In the genomic region with DNA sequence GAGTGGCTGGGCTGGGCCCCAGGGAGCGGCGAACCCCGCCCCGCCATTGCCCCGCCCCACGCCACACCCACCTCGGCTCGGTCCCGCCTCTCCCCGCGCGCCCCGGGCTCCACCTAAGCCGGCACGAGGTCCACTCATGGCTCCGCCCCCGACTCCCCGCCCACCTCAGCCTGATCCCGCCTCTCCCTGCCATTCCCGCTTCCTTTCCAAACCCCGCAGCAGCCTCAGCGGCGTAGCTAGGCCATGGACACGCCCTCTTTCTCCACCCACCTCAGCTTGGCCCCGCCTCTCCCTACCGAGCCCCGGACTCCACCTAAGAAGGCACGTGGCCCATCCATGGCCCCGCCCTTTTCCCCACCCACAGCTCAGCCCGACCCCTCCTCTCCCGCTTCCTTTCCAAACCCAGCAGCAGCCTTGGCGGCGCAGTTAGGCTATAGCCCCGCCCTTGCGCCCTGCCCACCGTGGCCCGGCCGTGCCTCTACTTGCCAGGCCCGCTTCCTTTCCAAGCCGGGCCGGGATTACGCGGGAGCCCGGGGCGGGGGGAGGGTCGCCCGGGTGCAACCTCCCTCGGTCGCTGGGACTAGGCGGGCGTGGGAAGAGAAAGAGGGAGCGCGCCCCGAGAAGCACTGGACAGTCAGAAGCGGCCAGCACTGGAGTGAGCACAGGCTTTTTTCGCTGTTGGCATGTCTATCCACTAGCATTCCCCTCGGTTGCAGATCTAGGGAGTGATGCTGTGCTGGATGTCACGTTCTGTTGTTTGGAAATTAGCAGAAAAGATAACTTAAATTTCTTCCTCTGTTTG, we compare ENCODE assay signal across 1 cellular context.
TF ChIP-seq lines count a peak whose summit lies in the region.

A gene with protein sequence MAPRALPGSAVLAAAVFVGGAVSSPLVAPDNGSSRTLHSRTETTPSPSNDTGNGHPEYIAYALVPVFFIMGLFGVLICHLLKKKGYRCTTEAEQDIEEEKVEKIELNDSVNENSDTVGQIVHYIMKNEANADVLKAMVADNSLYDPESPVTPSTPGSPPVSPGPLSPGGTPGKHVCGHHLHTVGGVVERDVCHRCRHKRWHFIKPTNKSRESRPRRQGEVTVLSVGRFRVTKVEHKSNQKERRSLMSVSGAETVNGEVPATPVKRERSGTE (minus strand): TSS at position 4 of the 802 bp plus-strand sequence. CDS start 89 bp downstream, outside the sequence.

TF ChIP-seq in HepG2, 621 proteins besides CTCF, POLR2A, EP300 and RAD21 (continued from another document and continues in another):
- TF ChIP-seq ZNF816 (CRISPR knock-in tag; IDR thresholded peaks at IDR 0.05; ENCODE audit: borderline replicate concordance) = 0 out of 2 replicates have a peak, but pooled peaks have one; percentile 23
- no peak for TF ChIP-seq ZNF143 (CRISPR knock-in tag; IDR thresholded peaks at IDR 0.05)
- TF ChIP-seq TAF1 (CRISPR knock-in tag; IDR thresholded peaks at IDR 0.05) = no peak
- 0 out of 2 replicates have a peak, but pooled peaks have one; percentile 2 for TF ChIP-seq ZNF331 (CRISPR knock-in tag; IDR thresholded peaks at IDR 0.05)
- peak; percentile 80 for TF ChIP-seq RBM39 (IDR thresholded peaks at IDR 0.05; ENCODE audit: low read depth, low read length, poor library complexity, severe bottlenecking)
- TF ChIP-seq, protein P1, sequence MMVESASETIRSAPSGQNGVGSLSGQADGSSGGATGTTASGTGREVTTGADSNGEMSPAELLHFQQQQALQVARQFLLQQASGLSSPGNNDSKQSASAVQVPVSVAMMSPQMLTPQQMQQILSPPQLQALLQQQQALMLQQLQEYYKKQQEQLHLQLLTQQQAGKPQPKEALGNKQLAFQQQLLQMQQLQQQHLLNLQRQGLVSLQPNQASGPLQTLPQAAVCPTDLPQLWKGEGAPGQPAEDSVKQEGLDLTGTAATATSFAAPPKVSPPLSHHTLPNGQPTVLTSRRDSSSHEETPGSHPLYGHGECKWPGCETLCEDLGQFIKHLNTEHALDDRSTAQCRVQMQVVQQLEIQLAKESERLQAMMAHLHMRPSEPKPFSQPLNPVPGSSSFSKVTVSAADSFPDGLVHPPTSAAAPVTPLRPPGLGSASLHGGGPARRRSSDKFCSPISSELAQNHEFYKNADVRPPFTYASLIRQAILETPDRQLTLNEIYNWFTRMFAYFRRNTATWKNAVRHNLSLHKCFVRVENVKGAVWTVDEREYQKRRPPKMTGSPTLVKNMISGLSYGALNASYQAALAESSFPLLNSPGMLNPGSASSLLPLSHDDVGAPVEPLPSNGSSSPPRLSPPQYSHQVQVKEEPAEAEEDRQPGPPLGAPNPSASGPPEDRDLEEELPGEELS (CRISPR knock-in tag; IDR thresholded peaks at IDR 0.05) = peak; percentile 13; the same call in 1 of the 2 replicates
- TF ChIP-seq BRCA1 (CRISPR knock-in tag; IDR thresholded peaks at IDR 0.05) = no peak
- no peak for TF ChIP-seq NR3C1 (CRISPR knock-in tag; IDR thresholded peaks at IDR 0.05)
- 0 out of 2 replicates have a peak, but pooled peaks have one; percentile 2 for TF ChIP-seq FLYWCH1 (CRISPR knock-in tag; IDR thresholded peaks at IDR 0.05)
- TF ChIP-seq CEBPB (IDR thresholded peaks at IDR 0.05; ENCODE audit: borderline replicate concordance, low read depth, low read length) = no peak
- no peak for TF ChIP-seq SOX6 (IDR thresholded peaks at IDR 0.05)
- TF ChIP-seq SOX6 (CRISPR knock-in tag; IDR thresholded peaks at IDR 0.05) = peak; percentile 61
- TF ChIP-seq FOSL2 (CRISPR knock-in tag; IDR thresholded peaks at IDR 0.05) = peak; percentile 2; the same call in 1 of the 2 replicates
- TF ChIP-seq MEIS1 (CRISPR knock-in tag; IDR thresholded peaks at IDR 0.05; ENCODE audit: borderline replicate concordance) = no peak
- no peak for TF ChIP-seq NR2F6 (IDR thresholded peaks at IDR 0.05)
- TF ChIP-seq NR2F6 (CRISPR knock-in tag; IDR thresholded peaks at IDR 0.05) = no peak
- TF ChIP-seq, protein P2, sequence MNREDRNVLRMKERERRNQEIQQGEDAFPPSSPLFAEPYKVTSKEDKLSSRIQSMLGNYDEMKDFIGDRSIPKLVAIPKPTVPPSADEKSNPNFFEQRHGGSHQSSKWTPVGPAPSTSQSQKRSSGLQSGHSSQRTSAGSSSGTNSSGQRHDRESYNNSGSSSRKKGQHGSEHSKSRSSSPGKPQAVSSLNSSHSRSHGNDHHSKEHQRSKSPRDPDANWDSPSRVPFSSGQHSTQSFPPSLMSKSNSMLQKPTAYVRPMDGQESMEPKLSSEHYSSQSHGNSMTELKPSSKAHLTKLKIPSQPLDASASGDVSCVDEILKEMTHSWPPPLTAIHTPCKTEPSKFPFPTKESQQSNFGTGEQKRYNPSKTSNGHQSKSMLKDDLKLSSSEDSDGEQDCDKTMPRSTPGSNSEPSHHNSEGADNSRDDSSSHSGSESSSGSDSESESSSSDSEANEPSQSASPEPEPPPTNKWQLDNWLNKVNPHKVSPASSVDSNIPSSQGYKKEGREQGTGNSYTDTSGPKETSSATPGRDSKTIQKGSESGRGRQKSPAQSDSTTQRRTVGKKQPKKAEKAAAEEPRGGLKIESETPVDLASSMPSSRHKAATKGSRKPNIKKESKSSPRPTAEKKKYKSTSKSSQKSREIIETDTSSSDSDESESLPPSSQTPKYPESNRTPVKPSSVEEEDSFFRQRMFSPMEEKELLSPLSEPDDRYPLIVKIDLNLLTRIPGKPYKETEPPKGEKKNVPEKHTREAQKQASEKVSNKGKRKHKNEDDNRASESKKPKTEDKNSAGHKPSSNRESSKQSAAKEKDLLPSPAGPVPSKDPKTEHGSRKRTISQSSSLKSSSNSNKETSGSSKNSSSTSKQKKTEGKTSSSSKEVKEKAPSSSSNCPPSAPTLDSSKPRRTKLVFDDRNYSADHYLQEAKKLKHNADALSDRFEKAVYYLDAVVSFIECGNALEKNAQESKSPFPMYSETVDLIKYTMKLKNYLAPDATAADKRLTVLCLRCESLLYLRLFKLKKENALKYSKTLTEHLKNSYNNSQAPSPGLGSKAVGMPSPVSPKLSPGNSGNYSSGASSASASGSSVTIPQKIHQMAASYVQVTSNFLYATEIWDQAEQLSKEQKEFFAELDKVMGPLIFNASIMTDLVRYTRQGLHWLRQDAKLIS (CRISPR knock-in tag; IDR thresholded peaks at IDR 0.05) = no peak
- TF ChIP-seq XRCC5 (optimal IDR thresholded peaks at IDR 0.05; ENCODE audit: low read length) = peak; percentile 43
- no peak; the same call in 1 of the 2 replicates for TF ChIP-seq ZFP82 (CRISPR knock-in tag; IDR thresholded peaks at IDR 0.05; ENCODE audit: borderline replicate concordance)
- TF ChIP-seq ZSCAN12 (CRISPR knock-in tag; IDR thresholded peaks at IDR 0.05) = 0 out of 2 replicates have a peak, but pooled peaks have one; percentile 38
- TF ChIP-seq, protein P3, sequence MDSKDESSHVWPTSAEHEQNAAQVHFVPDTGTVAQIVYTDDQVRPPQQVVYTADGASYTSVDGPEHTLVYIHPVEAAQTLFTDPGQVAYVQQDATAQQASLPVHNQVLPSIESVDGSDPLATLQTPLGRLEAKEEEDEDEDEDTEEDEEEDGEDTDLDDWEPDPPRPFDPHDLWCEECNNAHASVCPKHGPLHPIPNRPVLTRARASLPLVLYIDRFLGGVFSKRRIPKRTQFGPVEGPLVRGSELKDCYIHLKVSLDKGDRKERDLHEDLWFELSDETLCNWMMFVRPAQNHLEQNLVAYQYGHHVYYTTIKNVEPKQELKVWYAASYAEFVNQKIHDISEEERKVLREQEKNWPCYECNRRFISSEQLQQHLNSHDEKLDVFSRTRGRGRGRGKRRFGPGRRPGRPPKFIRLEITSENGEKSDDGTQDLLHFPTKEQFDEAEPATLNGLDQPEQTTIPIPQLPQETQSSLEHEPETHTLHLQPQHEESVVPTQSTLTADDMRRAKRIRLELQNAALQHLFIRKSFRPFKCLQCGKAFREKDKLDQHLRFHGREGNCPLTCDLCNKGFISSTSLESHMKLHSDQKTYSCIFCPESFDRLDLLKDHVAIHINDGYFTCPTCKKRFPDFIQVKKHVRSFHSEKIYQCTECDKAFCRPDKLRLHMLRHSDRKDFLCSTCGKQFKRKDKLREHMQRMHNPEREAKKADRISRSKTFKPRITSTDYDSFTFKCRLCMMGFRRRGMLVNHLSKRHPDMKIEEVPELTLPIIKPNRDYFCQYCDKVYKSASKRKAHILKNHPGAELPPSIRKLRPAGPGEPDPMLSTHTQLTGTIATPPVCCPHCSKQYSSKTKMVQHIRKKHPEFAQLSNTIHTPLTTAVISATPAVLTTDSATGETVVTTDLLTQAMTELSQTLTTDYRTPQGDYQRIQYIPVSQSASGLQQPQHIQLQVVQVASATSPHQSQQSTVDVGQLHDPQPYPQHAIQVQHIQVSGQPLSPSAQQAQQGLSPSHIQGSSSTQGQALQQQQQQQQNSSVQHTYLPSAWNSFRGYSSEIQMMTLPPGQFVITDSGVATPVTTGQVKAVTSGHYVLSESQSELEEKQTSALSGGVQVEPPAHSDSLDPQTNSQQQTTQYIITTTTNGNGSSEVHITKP (CRISPR knock-in tag; IDR thresholded peaks at IDR 0.05; ENCODE audit: low read depth) = 0 out of 2 replicates have a peak, but pooled peaks have one; percentile 20
- no peak for TF ChIP-seq ZNF451 (CRISPR knock-in tag; IDR thresholded peaks at IDR 0.05)
- TF ChIP-seq ZNF33A (CRISPR knock-in tag; IDR thresholded peaks at IDR 0.05; ENCODE audit: borderline replicate concordance) = no peak
- TF ChIP-seq, protein P4, sequence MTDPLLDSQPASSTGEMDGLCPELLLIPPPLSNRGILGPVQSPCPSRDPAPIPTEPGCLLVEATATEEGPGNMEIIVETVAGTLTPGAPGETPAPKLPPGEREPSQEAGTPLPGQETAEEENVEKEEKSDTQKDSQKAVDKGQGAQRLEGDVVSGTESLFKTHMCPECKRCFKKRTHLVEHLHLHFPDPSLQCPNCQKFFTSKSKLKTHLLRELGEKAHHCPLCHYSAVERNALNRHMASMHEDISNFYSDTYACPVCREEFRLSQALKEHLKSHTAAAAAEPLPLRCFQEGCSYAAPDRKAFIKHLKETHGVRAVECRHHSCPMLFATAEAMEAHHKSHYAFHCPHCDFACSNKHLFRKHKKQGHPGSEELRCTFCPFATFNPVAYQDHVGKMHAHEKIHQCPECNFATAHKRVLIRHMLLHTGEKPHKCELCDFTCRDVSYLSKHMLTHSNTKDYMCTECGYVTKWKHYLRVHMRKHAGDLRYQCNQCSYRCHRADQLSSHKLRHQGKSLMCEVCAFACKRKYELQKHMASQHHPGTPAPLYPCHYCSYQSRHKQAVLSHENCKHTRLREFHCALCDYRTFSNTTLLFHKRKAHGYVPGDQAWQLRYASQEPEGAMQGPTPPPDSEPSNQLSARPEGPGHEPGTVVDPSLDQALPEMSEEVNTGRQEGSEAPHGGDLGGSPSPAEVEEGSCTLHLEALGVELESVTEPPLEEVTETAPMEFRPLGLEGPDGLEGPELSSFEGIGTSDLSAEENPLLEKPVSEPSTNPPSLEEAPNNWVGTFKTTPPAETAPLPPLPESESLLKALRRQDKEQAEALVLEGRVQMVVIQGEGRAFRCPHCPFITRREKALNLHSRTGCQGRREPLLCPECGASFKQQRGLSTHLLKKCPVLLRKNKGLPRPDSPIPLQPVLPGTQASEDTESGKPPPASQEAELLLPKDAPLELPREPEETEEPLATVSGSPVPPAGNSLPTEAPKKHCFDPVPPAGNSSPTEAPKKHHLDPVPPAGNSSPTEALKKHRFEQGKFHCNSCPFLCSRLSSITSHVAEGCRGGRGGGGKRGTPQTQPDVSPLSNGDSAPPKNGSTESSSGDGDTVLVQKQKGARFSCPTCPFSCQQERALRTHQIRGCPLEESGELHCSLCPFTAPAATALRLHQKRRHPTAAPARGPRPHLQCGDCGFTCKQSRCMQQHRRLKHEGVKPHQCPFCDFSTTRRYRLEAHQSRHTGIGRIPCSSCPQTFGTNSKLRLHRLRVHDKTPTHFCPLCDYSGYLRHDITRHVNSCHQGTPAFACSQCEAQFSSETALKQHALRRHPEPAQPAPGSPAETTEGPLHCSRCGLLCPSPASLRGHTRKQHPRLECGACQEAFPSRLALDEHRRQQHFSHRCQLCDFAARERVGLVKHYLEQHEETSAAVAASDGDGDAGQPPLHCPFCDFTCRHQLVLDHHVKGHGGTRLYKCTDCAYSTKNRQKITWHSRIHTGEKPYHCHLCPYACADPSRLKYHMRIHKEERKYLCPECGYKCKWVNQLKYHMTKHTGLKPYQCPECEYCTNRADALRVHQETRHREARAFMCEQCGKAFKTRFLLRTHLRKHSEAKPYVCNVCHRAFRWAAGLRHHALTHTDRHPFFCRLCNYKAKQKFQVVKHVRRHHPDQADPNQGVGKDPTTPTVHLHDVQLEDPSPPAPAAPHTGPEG (CRISPR knock-in tag; IDR thresholded peaks at IDR 0.05) = 0 out of 2 replicates have a peak, but pooled peaks have one; percentile 19
- TF ChIP-seq RFXANK (CRISPR knock-in tag; IDR thresholded peaks at IDR 0.05) = no peak
- TF ChIP-seq, protein P5, sequence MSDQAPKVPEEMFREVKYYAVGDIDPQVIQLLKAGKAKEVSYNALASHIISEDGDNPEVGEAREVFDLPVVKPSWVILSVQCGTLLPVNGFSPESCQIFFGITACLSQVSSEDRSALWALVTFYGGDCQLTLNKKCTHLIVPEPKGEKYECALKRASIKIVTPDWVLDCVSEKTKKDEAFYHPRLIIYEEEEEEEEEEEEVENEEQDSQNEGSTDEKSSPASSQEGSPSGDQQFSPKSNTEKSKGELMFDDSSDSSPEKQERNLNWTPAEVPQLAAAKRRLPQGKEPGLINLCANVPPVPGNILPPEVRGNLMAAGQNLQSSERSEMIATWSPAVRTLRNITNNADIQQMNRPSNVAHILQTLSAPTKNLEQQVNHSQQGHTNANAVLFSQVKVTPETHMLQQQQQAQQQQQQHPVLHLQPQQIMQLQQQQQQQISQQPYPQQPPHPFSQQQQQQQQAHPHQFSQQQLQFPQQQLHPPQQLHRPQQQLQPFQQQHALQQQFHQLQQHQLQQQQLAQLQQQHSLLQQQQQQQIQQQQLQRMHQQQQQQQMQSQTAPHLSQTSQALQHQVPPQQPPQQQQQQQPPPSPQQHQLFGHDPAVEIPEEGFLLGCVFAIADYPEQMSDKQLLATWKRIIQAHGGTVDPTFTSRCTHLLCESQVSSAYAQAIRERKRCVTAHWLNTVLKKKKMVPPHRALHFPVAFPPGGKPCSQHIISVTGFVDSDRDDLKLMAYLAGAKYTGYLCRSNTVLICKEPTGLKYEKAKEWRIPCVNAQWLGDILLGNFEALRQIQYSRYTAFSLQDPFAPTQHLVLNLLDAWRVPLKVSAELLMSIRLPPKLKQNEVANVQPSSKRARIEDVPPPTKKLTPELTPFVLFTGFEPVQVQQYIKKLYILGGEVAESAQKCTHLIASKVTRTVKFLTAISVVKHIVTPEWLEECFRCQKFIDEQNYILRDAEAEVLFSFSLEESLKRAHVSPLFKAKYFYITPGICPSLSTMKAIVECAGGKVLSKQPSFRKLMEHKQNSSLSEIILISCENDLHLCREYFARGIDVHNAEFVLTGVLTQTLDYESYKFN (CRISPR knock-in tag; conservative IDR thresholded peaks at IDR 0.05) = peak; percentile 52; the same call in 1 of the 2 replicates
- 0 out of 2 replicates have a peak, but pooled peaks have one; percentile 16 for TF ChIP-seq ZNF619 (CRISPR knock-in tag; IDR thresholded peaks at IDR 0.05)
- TF ChIP-seq, protein P6, sequence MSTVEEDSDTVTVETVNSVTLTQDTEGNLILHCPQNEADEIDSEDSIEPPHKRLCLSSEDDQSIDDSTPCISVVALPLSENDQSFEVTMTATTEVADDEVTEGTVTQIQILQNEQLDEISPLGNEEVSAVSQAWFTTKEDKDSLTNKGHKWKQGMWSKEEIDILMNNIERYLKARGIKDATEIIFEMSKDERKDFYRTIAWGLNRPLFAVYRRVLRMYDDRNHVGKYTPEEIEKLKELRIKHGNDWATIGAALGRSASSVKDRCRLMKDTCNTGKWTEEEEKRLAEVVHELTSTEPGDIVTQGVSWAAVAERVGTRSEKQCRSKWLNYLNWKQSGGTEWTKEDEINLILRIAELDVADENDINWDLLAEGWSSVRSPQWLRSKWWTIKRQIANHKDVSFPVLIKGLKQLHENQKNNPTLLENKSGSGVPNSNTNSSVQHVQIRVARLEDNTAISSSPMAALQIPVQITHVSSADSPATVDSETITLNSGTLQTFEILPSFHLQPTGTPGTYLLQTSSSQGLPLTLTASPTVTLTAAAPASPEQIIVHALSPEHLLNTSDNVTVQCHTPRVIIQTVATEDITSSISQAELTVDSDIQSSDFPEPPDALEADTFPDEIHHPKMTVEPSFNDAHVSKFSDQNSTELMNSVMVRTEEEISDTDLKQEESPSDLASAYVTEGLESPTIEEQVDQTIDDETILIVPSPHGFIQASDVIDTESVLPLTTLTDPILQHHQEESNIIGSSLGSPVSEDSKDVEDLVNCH (CRISPR knock-in tag; IDR thresholded peaks at IDR 0.05) = no peak
